In genomic region chr3:4899654-4900236, GRCh38 we compare ENCODE assay signal across 15 cellular contexts.
DNase-seq lines count a peak whose midpoint lies in the region; ATAC-seq and TF ChIP-seq lines count a peak whose summit lies in the region.
"Had no signal": no experiment of that assay in that cellular context is flagged by ENCODE, and none has a peak within 500 bp of the region (broad histone marks: within the 10 kb centered on the region; RNA-seq: fewer than 3 reads in every experiment).

No MANE protein-coding gene starts in this region.

- ATAC-seq in activated naive CD4-positive, alpha-beta T cell treated with anti-CD3 and anti-CD28 coated beads, Interleukin-2, amount 50 U/mL, for 72 hours = peak; percentile 46 to 48

- H3K4me1 Mint-ChIP-seq in activated naive CD4-positive, alpha-beta T cell treated with anti-CD3 and anti-CD28 coated beads, Interleukin-2, amount 10 ng/mL, durations not matched to agents 7 days and 5 days = peaks cover 43% of the 10 kb centered on the region

- intact Hi-C loops in adrenal gland (cut with DNase I) = loop anchor here (5.0 to 10.0 kb wide), 2 partner anchors 75 to 78 kb away; partner anchors contain the start of gene BHLHE40 (in 2 of the 2)
- intact Hi-C loops in testis (cut with DNase I; ENCODE audit: low total_unique reads) = loop anchor here (5.0 kb wide), 1 partner anchor 198 kb away; no protein-coding TSS in a partner anchor
- intact Hi-C loops in lower leg skin (cut with DNase I; ENCODE audit: low total_unique reads) = no loop called here

- H3K4me1 ChIP-seq in adrenal gland (replicated peaks in 1 of 2) (peaks cover 22 to 58% of the 10 kb centered on the region in 2 donors), testis (peaks cover 17% of the 10 kb centered on the region), right atrium auricular region (peaks cover 0 to 5% of the 10 kb centered on the region in 2 donors)

- H3K36me3 Mint-ChIP-seq in activated naive CD4-positive, alpha-beta T cell treated with anti-CD3 and anti-CD28 coated beads, Interleukin-2, amount 50 U/mL, for 72 hours = peaks cover 0 to 18% of the 10 kb centered on the region in 2 donors
- H3K36me3 Mint-ChIP-seq in activated naive CD4-positive, alpha-beta T cell treated with anti-CD3 and anti-CD28 coated beads, Interleukin-2, amount 10 ng/mL, durations not matched to agents 7 days and 5 days = peaks cover 7% of the 10 kb centered on the region
- H3K36me3 Mint-ChIP-seq: activated naive CD4-positive, alpha-beta T cell treated with anti-CD3 and anti-CD28 coated beads, Interleukin-2, amount 50 U/mL, for 24 hours had no signal

- H3K27me3 ChIP-seq in adrenal gland = no peaks in the 10 kb centered on the region
- H3K27me3 ChIP-seq in testis = no peaks in the 10 kb centered on the region
- no peaks in the 10 kb centered on the region for H3K27me3 ChIP-seq in right atrium auricular region
- H3K27me3 ChIP-seq: upper lobe of left lung had no signal

- TF ChIP-seq CTCF in adrenal gland (IDR thresholded peaks at IDR 0.05) (no peak), testis (IDR thresholded peaks at IDR 0.05) (no peak), lower leg skin (IDR thresholded peaks at IDR 0.05) (no peak), right atrium auricular region (IDR thresholded peaks at IDR 0.05) (no peak)

- CTCF ChIA-PET in activated naive CD4-positive, alpha-beta T cell treated with anti-CD3 and anti-CD28 coated beads, Interleukin-2, amount 10 ng/mL, durations not matched to agents 7 days and 5 days (lab: Charles Lee) = no interaction called here

- TF ChIP-seq POLR2A in adrenal gland (IDR thresholded peaks at IDR 0.05) = peak in 1 of 2 donors; percentile 25
- no peak for TF ChIP-seq POLR2A in testis (IDR thresholded peaks at IDR 0.05)
- TF ChIP-seq POLR2A in lower leg skin (IDR thresholded peaks at IDR 0.05) = no peak

- H3K36me3 ChIP-seq in adrenal gland (replicated peaks in 1 of 2) (no peaks in the 10 kb centered on the region), testis (ENCODE audit: low read depth, missing control alignments) (no peaks in the 10 kb centered on the region), right atrium auricular region (no peaks in the 10 kb centered on the region)
- H3K36me3 ChIP-seq: upper lobe of left lung had no signal

- H3K27ac ChIP-seq in adrenal gland (peak overlapping the region; percentile 86 to 94 (median 88)), testis (peak overlapping the region; percentile 41 to 80), right atrium auricular region (no peak overlapping the region)

- WGBS in adrenal gland, 4 donors = 39 to 55% (median 45%) methylated on average over 9 of the region's 9 CpGs
- WGBS in testis, 2 donors = 46 to 54% methylated on average over 9 of the region's 9 CpGs
- 69 to 73% methylated on average over 9 of the region's 9 CpGs for WGBS in lower leg skin, 2 donors

- peak overlapping the region; percentile 59 to 61 for H3K27ac Mint-ChIP-seq in activated naive CD4-positive, alpha-beta T cell treated with anti-CD3 and anti-CD28 coated beads, Interleukin-2, amount 50 U/mL, for 72 hours
- no peak overlapping the region for H3K27ac Mint-ChIP-seq in activated naive CD4-positive, alpha-beta T cell treated with anti-CD3 and anti-CD28 coated beads, Interleukin-2, amount 10 ng/mL, durations not matched to agents 7 days and 5 days
- H3K27ac Mint-ChIP-seq: activated naive CD4-positive, alpha-beta T cell treated with anti-CD3 and anti-CD28 coated beads, Interleukin-2, amount 50 U/mL, for 24 hours had no signal

- peaks cover 18% of the 10 kb centered on the region for H3K27me3 Mint-ChIP-seq in activated naive CD4-positive, alpha-beta T cell treated with anti-CD3 and anti-CD28 coated beads, Interleukin-2, amount 10 ng/mL, durations not matched to agents 7 days and 5 days
- H3K27me3 Mint-ChIP-seq: activated naive CD4-positive, alpha-beta T cell treated with anti-CD3 and anti-CD28 coated beads, Interleukin-2, amount 50 U/mL, for 24 hours had no signal

- H3K4me3 ChIP-seq in adrenal gland (no peak overlapping the region), testis (no peak overlapping the region), lower leg skin (ENCODE audit: low read depth, poor library complexity, severe bottlenecking) (no peak overlapping the region), right atrium auricular region (no peak overlapping the region)
- H3K4me3 ChIP-seq: upper lobe of left lung had no signal

- H3K9me3 ChIP-seq in adrenal gland (replicated peaks in 1 of 3) (no peaks in the 10 kb centered on the region), testis (no peaks in the 10 kb centered on the region), right atrium auricular region (no peaks in the 10 kb centered on the region)
- H3K9me3 ChIP-seq: upper lobe of left lung had no signal

- no peak for DNase-seq in activated naive CD4-positive, alpha-beta T cell treated with anti-CD3 and anti-CD28 coated beads, Interleukin-2, amount 50 U/mL, for 72 hours (ENCODE audit: low spot score in 2 of 2)
- DNase-seq in activated naive CD4-positive, alpha-beta T cell treated with anti-CD3 and anti-CD28 coated beads, Interleukin-2, amount 10 ng/mL, durations not matched to agents 7 days and 5 days = no peak
- DNase-seq in adrenal gland (peak; percentile 73 to 88 (median 83)), kidney tubule cell (ENCODE audit: low spot score) (peak; percentile 46), testis (peak; percentile 77), lower leg skin (ENCODE audit: low spot score in 2 of 2) (no peak), GOT3 (lab: John Stamatoyannopoulos, UW) (no peak), right atrium auricular region (ENCODE audit: low spot score) (no peak)
- DNase-seq: DMS 273 treated with DMSO at 0.1 percent for 48 hours, glutamatergic neuron, NCI-H1417, NCI-H2227 treated with DMSO at 0.1 percent for 48 hours, SHP77 treated with DMSO at 0.1 percent for 48 hours had no signal

- peaks cover 3 to 14% of the 10 kb centered on the region in 2 donors for H3K9me3 Mint-ChIP-seq in activated naive CD4-positive, alpha-beta T cell treated with anti-CD3 and anti-CD28 coated beads, Interleukin-2, amount 50 U/mL, for 72 hours
- peaks cover 4% of the 10 kb centered on the region for H3K9me3 Mint-ChIP-seq in activated naive CD4-positive, alpha-beta T cell treated with anti-CD3 and anti-CD28 coated beads, Interleukin-2, amount 10 ng/mL, durations not matched to agents 7 days and 5 days
- H3K9me3 Mint-ChIP-seq: activated naive CD4-positive, alpha-beta T cell treated with anti-CD3 and anti-CD28 coated beads, Interleukin-2, amount 50 U/mL, for 24 hours had no signal

- H3K4me3 Mint-ChIP-seq in activated naive CD4-positive, alpha-beta T cell treated with anti-CD3 and anti-CD28 coated beads, Interleukin-2, amount 10 ng/mL, durations not matched to agents 7 days and 5 days = no peak overlapping the region
- H3K4me3 Mint-ChIP-seq: activated naive CD4-positive, alpha-beta T cell treated with anti-CD3 and anti-CD28 coated beads, Interleukin-2, amount 50 U/mL, for 24 hours had no signal

Comparison
In these comparisons a context has a peak if more than half of its experiments do, and no peak if none do; other contexts are left out.
1. DNase-seq: peak in adrenal gland (7 of 7), kidney tubule cell (single experiment) and testis (single experiment); none in activated naive CD4-positive, alpha-beta T cell treated with anti-CD3 and anti-CD28 coated beads, Interleukin-2, amount 50 U/mL, for 72 hours (0 of 2), activated naive CD4-positive, alpha-beta T cell treated with anti-CD3 and anti-CD28 coated beads, Interleukin-2, amount 10 ng/mL, durations not matched to agents 7 days and 5 days (single experiment), lower leg skin (0 of 2), GOT3 (single experiment) and right atrium auricular region (single experiment).
2. H3K27ac ChIP-seq: peak in adrenal gland (5 of 5) and testis (2 of 2); none in right atrium auricular region (0 of 2).